Comparison of ENCODE assay signal across 9 cellular contexts in genomic region chr12:79886917-79887519, GRCh38. TPM values are rescaled to one million over a fixed set of nuclear protein-coding genes. Genes with fewer than 3 reads are reported as not detected.
DNase-seq lines count a peak whose midpoint lies in the region; ATAC-seq, FAIRE-seq and TF ChIP-seq lines count a peak whose summit lies in the region.
"Had no signal": no experiment of that assay in that cellular context is flagged by ENCODE, and none has a peak within 500 bp of the region (broad histone marks: within the 10 kb centered on the region; RNA-seq: fewer than 3 reads in every experiment).

No MANE protein-coding gene starts in this region.

- peak; percentile 79 to 85 for TF ChIP-seq RAD21 in liver (IDR thresholded peaks at IDR 0.05)

- H3K36me3 Mint-ChIP-seq in activated T-helper 2 cell treated with anti-CD3 and anti-CD28 coated beads, Interferon-gamma antibody, Interleukin-2, Interleukin-4, amounts not matched to agents 10 μg/mL and 5 μg/mL and 100 μg/mL, durations not matched to agents 14 hours and 24 hours and 36 hours (ENCODE audit: low read depth): peaks cover 3% of the 10 kb centered on the region
- H3K36me3 Mint-ChIP-seq: natural killer cell treated with Interleukin-12 subunit alpha and Interleukin-12 subunit beta and Interleukin-15 and Interleukin-18, amount 100 ng/mL, for 72 hours had no signal

- no peaks in the 10 kb centered on the region for H3K27me3 ChIP-seq in AG04450 (ENCODE audit: control insufficient read depth, insufficient read depth, low read length)
- no peaks in the 10 kb centered on the region for H3K27me3 ChIP-seq in bronchial epithelial cell (ENCODE audit: control insufficient read depth, insufficient read depth, low read length)
- no peaks in the 10 kb centered on the region for H3K27me3 ChIP-seq in liver (ENCODE audit: control insufficient read depth in 4 of 4, insufficient read depth in 4 of 4, low read length in 3 of 4)

- POLR2A ChIA-PET in AG04450 (lab: Yijun Ruan, JAX): no interaction called here

- H3K9me3 ChIP-seq in AG04450 (ENCODE audit: control insufficient read depth, insufficient read depth, low read length) (no peaks in the 10 kb centered on the region), liver (ENCODE audit: control insufficient read depth in 4 of 4, low read length in 3 of 4) (no peaks in the 10 kb centered on the region)

- TF ChIP-seq CTCF in AG04450 (IDR thresholded peaks at IDR 0.05; ENCODE audit: low read depth, low read length) (peak; percentile 64), bronchial epithelial cell (IDR thresholded peaks at IDR 0.05; ENCODE audit: insufficient read depth, low read length, severe bottlenecking) (peak; percentile 45), liver (IDR thresholded peaks at IDR 0.05; ENCODE audit: low read depth, low read length, missing input control) (peak; percentile 45)

- peaks cover 0 to 17% (median 6%) of the 10 kb centered on the region in 4 donors for H3K4me1 ChIP-seq in liver (ENCODE audit: control insufficient read depth in 4 of 4, insufficient read depth in 4 of 4, low read length in 3 of 4)

- H3K4me1 Mint-ChIP-seq in activated T-helper 2 cell treated with anti-CD3 and anti-CD28 coated beads, Interferon-gamma antibody, Interleukin-2, Interleukin-4, amounts not matched to agents 10 μg/mL and 5 μg/mL and 100 μg/mL, durations not matched to agents 14 hours and 24 hours and 36 hours (ENCODE audit: low read depth): peaks cover 32% of the 10 kb centered on the region

- H3K9me3 Mint-ChIP-seq in activated T-helper 2 cell treated with anti-CD3 and anti-CD28 coated beads, Interferon-gamma antibody, Interleukin-2, Interleukin-4, amounts not matched to agents 10 μg/mL and 5 μg/mL and 100 μg/mL, durations not matched to agents 14 hours and 24 hours and 36 hours: no peaks in the 10 kb centered on the region
- H3K9me3 Mint-ChIP-seq: natural killer cell treated with Interleukin-12 subunit alpha and Interleukin-12 subunit beta and Interleukin-15 and Interleukin-18, amount 100 ng/mL, for 72 hours had no signal

- H3K4me3 ChIP-seq in AG04450 (ENCODE audit: low read depth, low read length): no peak overlapping the region
- no peak overlapping the region for H3K4me3 ChIP-seq in bronchial epithelial cell (ENCODE audit: low read depth, low read length)
- no peak overlapping the region for H3K4me3 ChIP-seq in liver (ENCODE audit: low read depth in 1 of 3, low read length in 3 of 3)

- CTCF ChIA-PET in AG04450 (lab: Charles Lee): interaction anchor here (0.8 to 1.6 kb wide), 6 partner anchors 8 to 308 kb away, joined by 3 to 6 read pairs (median 3); no protein-coding TSS in a partner anchor

- H3K27ac Mint-ChIP-seq in activated T-helper 2 cell treated with anti-CD3 and anti-CD28 coated beads, Interferon-gamma antibody, Interleukin-2, Interleukin-4, amounts not matched to agents 10 μg/mL and 5 μg/mL and 100 μg/mL, durations not matched to agents 14 hours and 24 hours and 36 hours: no peak overlapping the region
- H3K27ac Mint-ChIP-seq: natural killer cell treated with Interleukin-12 subunit alpha and Interleukin-12 subunit beta and Interleukin-15 and Interleukin-18, amount 100 ng/mL, for 72 hours had no signal

- peak; percentile 53 for ATAC-seq in HG03095 (IDR thresholded peaks at IDR 0.05; ENCODE audit: unreplicated experiment)

- 62% methylated on average over 3 of the region's 3 CpGs for WGBS in liver

- no peaks in the 10 kb centered on the region for H3K27me3 Mint-ChIP-seq in activated T-helper 2 cell treated with anti-CD3 and anti-CD28 coated beads, Interferon-gamma antibody, Interleukin-2, Interleukin-4, amounts not matched to agents 10 μg/mL and 5 μg/mL and 100 μg/mL, durations not matched to agents 14 hours and 24 hours and 36 hours (ENCODE audit: low read depth)
- H3K27me3 Mint-ChIP-seq: natural killer cell treated with Interleukin-12 subunit alpha and Interleukin-12 subunit beta and Interleukin-15 and Interleukin-18, amount 100 ng/mL, for 72 hours had no signal

- H3K4me3 Mint-ChIP-seq in activated T-helper 2 cell treated with anti-CD3 and anti-CD28 coated beads, Interferon-gamma antibody, Interleukin-2, Interleukin-4, amounts not matched to agents 10 μg/mL and 5 μg/mL and 100 μg/mL, durations not matched to agents 14 hours and 24 hours and 36 hours (ENCODE audit: low read depth): no peak overlapping the region
- H3K4me3 Mint-ChIP-seq: natural killer cell treated with Interleukin-12 subunit alpha and Interleukin-12 subunit beta and Interleukin-15 and Interleukin-18, amount 100 ng/mL, for 72 hours had no signal

- DNase-seq in AG04450 (ENCODE audit: low read depth, low spot score): peak; percentile 11
- DNase-seq in GM12891 (ENCODE audit: insufficient read length, low spot score): no peak
- DNase-seq in NCI-H510A treated with DMSO at 0.1 percent for 48 hours (lab: John Stamatoyannopoulos, UW): peak; percentile 61
- DNase-seq in bronchial epithelial cell (ENCODE audit: low read depth): peak; percentile 74
- DNase-seq in activated CD4-positive, alpha-beta T cell treated with anti-CD3 and anti-CD28 coated beads, Interleukin-2, amount 50 U/mL, for 1 hour: no peak
- DNase-seq in activated T-helper 2 cell treated with anti-CD3 and anti-CD28 coated beads, Interferon-gamma antibody, Interleukin-2, Interleukin-4, amounts not matched to agents 10 μg/mL and 5 μg/mL and 100 μg/mL, durations not matched to agents 14 hours and 24 hours and 36 hours (ENCODE audit: low spot score): no peak

- TF ChIP-seq POLR2A in GM12891 (IDR thresholded peaks at IDR 0.05; ENCODE audit: low read depth, low read length): no peak

- no peak overlapping the region for H3K9ac ChIP-seq in liver (ENCODE audit: low read depth in 1 of 2, low read length in 2 of 2)

- FAIRE-seq in GM12891 (lab: Jason Lieb, UNC) (peak; percentile 61), bronchial epithelial cell (lab: Jason Lieb, UNC) (no peak)

- H3K27ac ChIP-seq in AG04450 (ENCODE audit: low read depth, low read length): no peak overlapping the region
- no peak overlapping the region for H3K27ac ChIP-seq in liver (ENCODE audit: low read depth in 1 of 2, low read length in 2 of 2)

- intact Hi-C loops in activated T-helper 2 cell treated with anti-CD3 and anti-CD28 coated beads, Interferon-gamma antibody, Interleukin-2, Interleukin-4, amounts not matched to agents 10 μg/mL and 5 μg/mL and 100 μg/mL, durations not matched to agents 14 hours and 24 hours and 36 hours (cut with micrococcal nuclease): loop anchor here (1.0 to 10.0 kb wide), 4 partner anchors 48 to 385 kb away; partner anchors contain the start of gene PPP1R12A

- no peaks in the 10 kb centered on the region for H3K36me3 ChIP-seq in bronchial epithelial cell (ENCODE audit: control insufficient read depth, insufficient read depth, low read length)
- no peaks in the 10 kb centered on the region for H3K36me3 ChIP-seq in liver (ENCODE audit: control insufficient read depth in 4 of 4, insufficient read depth in 3 of 4, low read depth in 1 of 4, low read length in 3 of 4)

TF ChIP-seq in GM12891, 5 proteins besides CTCF, POLR2A, EP300 and RAD21:
- no peak for TF ChIP-seq TAF1 (IDR thresholded peaks at IDR 0.05; ENCODE audit: low read depth, low read length)
- TF ChIP-seq PAX5 (IDR thresholded peaks at IDR 0.05; ENCODE audit: insufficient read depth, low read length, severe bottlenecking): no peak
- TF ChIP-seq SPI1 (IDR thresholded peaks at IDR 0.05; ENCODE audit: low read depth, low read length): no peak

TF ChIP-seq in liver, 16 proteins besides CTCF, POLR2A, EP300 and RAD21 (continues in another document):
- no peak for TF ChIP-seq YY1 (IDR thresholded peaks at IDR 0.05)
- no peak for TF ChIP-seq JUND (IDR thresholded peaks at IDR 0.05)
- TF ChIP-seq NR2F2 (IDR thresholded peaks at IDR 0.05): no peak
- TF ChIP-seq TAF1 (conservative IDR thresholded peaks at IDR 0.05): no peak
- TF ChIP-seq HNF4G (IDR thresholded peaks at IDR 0.05): no peak
- no peak for TF ChIP-seq MAX (IDR thresholded peaks at IDR 0.05)
- TF ChIP-seq REST (IDR thresholded peaks at IDR 0.05): no peak
- TF ChIP-seq GABPA (IDR thresholded peaks at IDR 0.05 in 1 of 2, conservative IDR thresholded peaks at IDR 0.05 in 1 of 2): no peak
- no peak for TF ChIP-seq FOXA1 (IDR thresholded peaks at IDR 0.05)
- no peak for TF ChIP-seq RXRA (IDR thresholded peaks at IDR 0.05)
- TF ChIP-seq FOXA2 (IDR thresholded peaks at IDR 0.05): no peak

RNA-seq across cellular contexts. Expression of gene PPP1R12A, which starts 47.9 kb away (rescaled TPM):
- polyA plus RNA-seq in AG04450 (2011; rRNA removed): 72.1 and 107 TPM in 2 replicates
- 130 and 217 TPM in 2 replicates for polyA minus RNA-seq in AG04450 (2011; rRNA and poly(A)+ RNA removed)
- 27.2 TPM for polyA plus RNA-seq in GM12891 (2012; ENCODE audit: low read depth, missing spikeins)
- total RNA-seq in bronchial epithelial cell: 56.9 and 86.9 TPM in 2 replicates
- 10 to 100 TPM; 38.2 to 41.6 TPM for total RNA-seq in liver
- 10 to 100 TPM in 1 of 2 donors, 1 to 10 TPM in 1; 5.1 to 17.4 TPM for polyA plus RNA-seq in liver
- total RNA-seq in activated T-helper 2 cell treated with anti-CD3 and anti-CD28 coated beads, Interferon-gamma antibody, Interleukin-2, Interleukin-4, amounts not matched to agents 10 μg/mL and 5 μg/mL and 100 μg/mL, durations not matched to agents 14 hours and 24 hours and 36 hours: 82.4 and 89.8 TPM in 2 replicates

Comparison
In these comparisons a context has a peak if more than half of its experiments do, and no peak if none do; other contexts are left out.
1. DNase-seq: peak in AG04450 (single experiment), NCI-H510A treated with DMSO at 0.1 percent for 48 hours (single experiment) and bronchial epithelial cell (single experiment); none in GM12891 (single experiment), activated CD4-positive, alpha-beta T cell treated with anti-CD3 and anti-CD28 coated beads, Interleukin-2, amount 50 U/mL, for 1 hour (single experiment) and activated T-helper 2 cell treated with anti-CD3 and anti-CD28 coated beads, Interferon-gamma antibody, Interleukin-2, Interleukin-4, amounts not matched to agents 10 μg/mL and 5 μg/mL and 100 μg/mL, durations not matched to agents 14 hours and 24 hours and 36 hours (single experiment).
2. Peak in every context shown above with its lines, with median percentiles within 50 percentile points of each other: CTCF ChIP-seq.